In the genomic region with DNA sequence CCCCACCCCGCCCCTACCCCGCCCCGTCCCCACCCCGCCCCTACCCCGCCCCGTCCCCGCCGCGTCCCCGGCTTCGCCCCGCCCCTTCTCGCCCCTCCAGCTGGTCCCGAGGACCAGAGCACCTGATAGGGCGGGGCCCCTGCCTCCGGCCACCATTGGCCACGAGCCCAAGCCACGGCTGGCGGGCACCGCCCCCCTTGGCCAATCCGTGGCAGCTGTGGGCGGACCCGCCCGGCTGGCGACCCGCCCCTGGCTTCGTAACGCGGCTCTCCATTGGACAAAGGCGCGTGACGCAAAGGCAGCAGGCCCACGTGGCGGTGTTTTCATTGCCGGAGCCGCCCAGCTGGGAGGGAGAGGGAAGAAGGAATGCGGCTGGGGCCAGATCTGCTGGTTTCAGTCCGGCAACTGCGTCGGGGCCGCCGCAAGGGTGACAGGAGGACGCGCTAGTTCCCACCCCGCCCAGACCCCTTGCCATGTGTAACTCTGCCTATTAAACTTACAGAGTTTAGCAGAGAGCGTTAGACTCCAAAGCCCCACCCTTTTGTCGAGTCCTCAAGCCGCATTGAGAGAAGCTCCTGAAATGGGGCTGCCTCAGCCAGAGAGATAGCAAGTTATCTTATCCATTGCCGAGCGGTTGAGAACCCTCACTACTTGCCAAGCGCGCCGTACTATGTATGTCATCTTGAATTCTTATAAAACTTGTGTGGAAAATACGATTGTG, we compare ENCODE assay signal across 1 cellular context.
TF ChIP-seq lines count a peak whose summit lies in the region.

No MANE protein-coding gene starts in this region.

TF ChIP-seq in HEK293, 187 proteins besides CTCF, POLR2A, EP300 and RAD21 (continued from another document and continues in another):
- no peak for TF ChIP-seq ZNF354C (tag by site-specific recombination; IDR thresholded peaks at IDR 0.05; ENCODE audit: borderline replicate concordance, low read depth)
- TF ChIP-seq KLF16 (tag by site-specific recombination; IDR thresholded peaks at IDR 0.05): peak; percentile 78
- peak; percentile 45 for TF ChIP-seq GLIS2 (tag by site-specific recombination; IDR thresholded peaks at IDR 0.05)
- TF ChIP-seq GLI2 (tag by site-specific recombination; IDR thresholded peaks at IDR 0.05; ENCODE audit: borderline replicate concordance, low read depth): no peak
- TF ChIP-seq ZBTB20 (tag by site-specific recombination; IDR thresholded peaks at IDR 0.05): peak; percentile 79
- TF ChIP-seq, protein P1, sequence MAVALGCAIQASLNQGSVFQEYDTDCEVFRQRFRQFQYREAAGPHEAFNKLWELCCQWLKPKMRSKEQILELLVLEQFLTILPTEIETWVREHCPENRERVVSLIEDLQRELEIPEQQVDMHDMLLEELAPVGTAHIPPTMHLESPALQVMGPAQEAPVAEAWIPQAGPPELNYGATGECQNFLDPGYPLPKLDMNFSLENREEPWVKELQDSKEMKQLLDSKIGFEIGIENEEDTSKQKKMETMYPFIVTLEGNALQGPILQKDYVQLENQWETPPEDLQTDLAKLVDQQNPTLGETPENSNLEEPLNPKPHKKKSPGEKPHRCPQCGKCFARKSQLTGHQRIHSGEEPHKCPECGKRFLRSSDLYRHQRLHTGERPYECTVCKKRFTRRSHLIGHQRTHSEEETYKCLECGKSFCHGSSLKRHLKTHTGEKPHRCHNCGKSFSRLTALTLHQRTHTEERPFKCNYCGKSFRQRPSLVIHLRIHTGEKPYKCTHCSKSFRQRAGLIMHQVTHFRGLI (tag by site-specific recombination; IDR thresholded peaks at IDR 0.05): no peak; the same call in 1 of the 2 replicates
- TF ChIP-seq ZNF16 (tag by site-specific recombination; IDR thresholded peaks at IDR 0.05; ENCODE audit: low read depth): no peak
- TF ChIP-seq, protein P2, sequence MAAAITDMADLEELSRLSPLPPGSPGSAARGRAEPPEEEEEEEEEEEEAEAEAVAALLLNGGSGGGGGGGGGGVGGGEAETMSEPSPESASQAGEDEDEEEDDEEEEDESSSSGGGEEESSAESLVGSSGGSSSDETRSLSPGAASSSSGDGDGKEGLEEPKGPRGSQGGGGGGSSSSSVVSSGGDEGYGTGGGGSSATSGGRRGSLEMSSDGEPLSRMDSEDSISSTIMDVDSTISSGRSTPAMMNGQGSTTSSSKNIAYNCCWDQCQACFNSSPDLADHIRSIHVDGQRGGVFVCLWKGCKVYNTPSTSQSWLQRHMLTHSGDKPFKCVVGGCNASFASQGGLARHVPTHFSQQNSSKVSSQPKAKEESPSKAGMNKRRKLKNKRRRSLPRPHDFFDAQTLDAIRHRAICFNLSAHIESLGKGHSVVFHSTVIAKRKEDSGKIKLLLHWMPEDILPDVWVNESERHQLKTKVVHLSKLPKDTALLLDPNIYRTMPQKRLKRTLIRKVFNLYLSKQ (tag by site-specific recombination; IDR thresholded peaks at IDR 0.05; ENCODE audit: borderline replicate concordance): no peak
- TF ChIP-seq ZNF341 (tag by site-specific recombination; IDR thresholded peaks at IDR 0.05; ENCODE audit: low read depth): no peak; the same call in 1 of the 2 replicates
- no peak for TF ChIP-seq ZNF169 (tag by site-specific recombination; IDR thresholded peaks at IDR 0.05)
- peak; percentile 100 for TF ChIP-seq KLF10 (tag by site-specific recombination; IDR thresholded peaks at IDR 0.05)
- TF ChIP-seq ZNF223 (tag by site-specific recombination; IDR thresholded peaks at IDR 0.05): no peak
- TF ChIP-seq ZBTB21 (tag by site-specific recombination; IDR thresholded peaks at IDR 0.05): peak; percentile 86
- TF ChIP-seq ZBTB17 (tag by site-specific recombination; IDR thresholded peaks at IDR 0.05): peak; percentile 70
- no peak for TF ChIP-seq FEZF1 (tag by site-specific recombination; IDR thresholded peaks at IDR 0.05)
- TF ChIP-seq, protein P3, sequence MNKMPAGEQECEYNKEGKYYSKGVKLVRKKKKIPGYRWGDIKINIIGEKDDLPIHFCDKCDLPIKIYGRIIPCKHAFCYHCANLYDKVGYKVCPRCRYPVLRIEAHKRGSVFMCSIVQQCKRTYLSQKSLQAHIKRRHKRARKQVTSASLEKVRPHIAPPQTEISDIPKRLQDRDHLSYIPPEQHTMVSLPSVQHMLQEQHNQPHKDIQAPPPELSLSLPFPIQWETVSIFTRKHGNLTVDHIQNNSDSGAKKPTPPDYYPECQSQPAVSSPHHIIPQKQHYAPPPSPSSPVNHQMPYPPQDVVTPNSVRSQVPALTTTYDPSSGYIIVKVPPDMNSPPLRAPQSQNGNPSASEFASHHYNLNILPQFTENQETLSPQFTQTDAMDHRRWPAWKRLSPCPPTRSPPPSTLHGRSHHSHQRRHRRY (tag by site-specific recombination; IDR thresholded peaks at IDR 0.05): no peak
- TF ChIP-seq, protein P4, sequence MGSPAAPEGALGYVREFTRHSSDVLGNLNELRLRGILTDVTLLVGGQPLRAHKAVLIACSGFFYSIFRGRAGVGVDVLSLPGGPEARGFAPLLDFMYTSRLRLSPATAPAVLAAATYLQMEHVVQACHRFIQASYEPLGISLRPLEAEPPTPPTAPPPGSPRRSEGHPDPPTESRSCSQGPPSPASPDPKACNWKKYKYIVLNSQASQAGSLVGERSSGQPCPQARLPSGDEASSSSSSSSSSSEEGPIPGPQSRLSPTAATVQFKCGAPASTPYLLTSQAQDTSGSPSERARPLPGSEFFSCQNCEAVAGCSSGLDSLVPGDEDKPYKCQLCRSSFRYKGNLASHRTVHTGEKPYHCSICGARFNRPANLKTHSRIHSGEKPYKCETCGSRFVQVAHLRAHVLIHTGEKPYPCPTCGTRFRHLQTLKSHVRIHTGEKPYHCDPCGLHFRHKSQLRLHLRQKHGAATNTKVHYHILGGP (tag by site-specific recombination; IDR thresholded peaks at IDR 0.05): no peak
- TF ChIP-seq, protein P5, sequence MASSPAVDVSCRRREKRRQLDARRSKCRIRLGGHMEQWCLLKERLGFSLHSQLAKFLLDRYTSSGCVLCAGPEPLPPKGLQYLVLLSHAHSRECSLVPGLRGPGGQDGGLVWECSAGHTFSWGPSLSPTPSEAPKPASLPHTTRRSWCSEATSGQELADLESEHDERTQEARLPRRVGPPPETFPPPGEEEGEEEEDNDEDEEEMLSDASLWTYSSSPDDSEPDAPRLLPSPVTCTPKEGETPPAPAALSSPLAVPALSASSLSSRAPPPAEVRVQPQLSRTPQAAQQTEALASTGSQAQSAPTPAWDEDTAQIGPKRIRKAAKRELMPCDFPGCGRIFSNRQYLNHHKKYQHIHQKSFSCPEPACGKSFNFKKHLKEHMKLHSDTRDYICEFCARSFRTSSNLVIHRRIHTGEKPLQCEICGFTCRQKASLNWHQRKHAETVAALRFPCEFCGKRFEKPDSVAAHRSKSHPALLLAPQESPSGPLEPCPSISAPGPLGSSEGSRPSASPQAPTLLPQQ (tag by site-specific recombination; IDR thresholded peaks at IDR 0.05): peak; percentile 35; the same call in 1 of the 2 replicates
- TF ChIP-seq KLF9 (tag by site-specific recombination; IDR thresholded peaks at IDR 0.05; ENCODE audit: low read depth): peak; percentile 87
- TF ChIP-seq, protein P6, sequence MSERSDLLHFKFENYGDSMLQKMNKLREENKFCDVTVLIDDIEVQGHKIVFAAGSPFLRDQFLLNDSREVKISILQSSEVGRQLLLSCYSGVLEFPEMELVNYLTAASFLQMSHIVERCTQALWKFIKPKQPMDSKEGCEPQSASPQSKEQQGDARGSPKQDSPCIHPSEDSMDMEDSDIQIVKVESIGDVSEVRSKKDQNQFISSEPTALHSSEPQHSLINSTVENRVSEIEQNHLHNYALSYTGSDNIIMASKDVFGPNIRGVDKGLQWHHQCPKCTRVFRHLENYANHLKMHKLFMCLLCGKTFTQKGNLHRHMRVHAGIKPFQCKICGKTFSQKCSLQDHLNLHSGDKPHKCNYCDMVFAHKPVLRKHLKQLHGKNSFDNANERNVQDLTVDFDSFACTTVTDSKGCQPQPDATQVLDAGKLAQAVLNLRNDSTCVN (tag by site-specific recombination; optimal IDR thresholded peaks at IDR 0.05): peak; percentile 40
- TF ChIP-seq, protein P7, sequence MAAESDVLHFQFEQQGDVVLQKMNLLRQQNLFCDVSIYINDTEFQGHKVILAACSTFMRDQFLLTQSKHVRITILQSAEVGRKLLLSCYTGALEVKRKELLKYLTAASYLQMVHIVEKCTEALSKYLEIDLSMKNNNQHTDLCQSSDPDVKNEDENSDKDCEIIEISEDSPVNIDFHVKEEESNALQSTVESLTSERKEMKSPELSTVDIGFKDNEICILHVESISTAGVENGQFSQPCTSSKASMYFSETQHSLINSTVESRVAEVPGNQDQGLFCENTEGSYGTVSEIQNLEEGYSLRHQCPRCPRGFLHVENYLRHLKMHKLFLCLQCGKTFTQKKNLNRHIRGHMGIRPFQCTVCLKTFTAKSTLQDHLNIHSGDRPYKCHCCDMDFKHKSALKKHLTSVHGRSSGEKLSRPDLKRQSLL (tag by site-specific recombination; IDR thresholded peaks at IDR 0.05): no peak
- TF ChIP-seq, protein P8, sequence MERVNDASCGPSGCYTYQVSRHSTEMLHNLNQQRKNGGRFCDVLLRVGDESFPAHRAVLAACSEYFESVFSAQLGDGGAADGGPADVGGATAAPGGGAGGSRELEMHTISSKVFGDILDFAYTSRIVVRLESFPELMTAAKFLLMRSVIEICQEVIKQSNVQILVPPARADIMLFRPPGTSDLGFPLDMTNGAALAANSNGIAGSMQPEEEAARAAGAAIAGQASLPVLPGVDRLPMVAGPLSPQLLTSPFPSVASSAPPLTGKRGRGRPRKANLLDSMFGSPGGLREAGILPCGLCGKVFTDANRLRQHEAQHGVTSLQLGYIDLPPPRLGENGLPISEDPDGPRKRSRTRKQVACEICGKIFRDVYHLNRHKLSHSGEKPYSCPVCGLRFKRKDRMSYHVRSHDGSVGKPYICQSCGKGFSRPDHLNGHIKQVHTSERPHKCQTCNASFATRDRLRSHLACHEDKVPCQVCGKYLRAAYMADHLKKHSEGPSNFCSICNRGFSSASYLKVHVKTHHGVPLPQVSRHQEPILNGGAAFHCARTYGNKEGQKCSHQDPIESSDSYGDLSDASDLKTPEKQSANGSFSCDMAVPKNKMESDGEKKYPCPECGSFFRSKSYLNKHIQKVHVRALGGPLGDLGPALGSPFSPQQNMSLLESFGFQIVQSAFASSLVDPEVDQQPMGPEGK (tag by site-specific recombination; IDR thresholded peaks at IDR 0.05): peak; percentile 28; the same call in 1 of the 2 replicates
- TF ChIP-seq ZNF112 (tag by site-specific recombination; IDR thresholded peaks at IDR 0.05): no peak
- no peak for TF ChIP-seq ZNF626 (tag by site-specific recombination; IDR thresholded peaks at IDR 0.05)
- peak; percentile 92 for TF ChIP-seq ZNF629 (tag by site-specific recombination; IDR thresholded peaks at IDR 0.05)
- TF ChIP-seq ZNF555 (tag by site-specific recombination; conservative IDR thresholded peaks at IDR 0.05): no peak
- no peak for TF ChIP-seq ZNF10 (tag by site-specific recombination; IDR thresholded peaks at IDR 0.05)
- TF ChIP-seq, protein P9, sequence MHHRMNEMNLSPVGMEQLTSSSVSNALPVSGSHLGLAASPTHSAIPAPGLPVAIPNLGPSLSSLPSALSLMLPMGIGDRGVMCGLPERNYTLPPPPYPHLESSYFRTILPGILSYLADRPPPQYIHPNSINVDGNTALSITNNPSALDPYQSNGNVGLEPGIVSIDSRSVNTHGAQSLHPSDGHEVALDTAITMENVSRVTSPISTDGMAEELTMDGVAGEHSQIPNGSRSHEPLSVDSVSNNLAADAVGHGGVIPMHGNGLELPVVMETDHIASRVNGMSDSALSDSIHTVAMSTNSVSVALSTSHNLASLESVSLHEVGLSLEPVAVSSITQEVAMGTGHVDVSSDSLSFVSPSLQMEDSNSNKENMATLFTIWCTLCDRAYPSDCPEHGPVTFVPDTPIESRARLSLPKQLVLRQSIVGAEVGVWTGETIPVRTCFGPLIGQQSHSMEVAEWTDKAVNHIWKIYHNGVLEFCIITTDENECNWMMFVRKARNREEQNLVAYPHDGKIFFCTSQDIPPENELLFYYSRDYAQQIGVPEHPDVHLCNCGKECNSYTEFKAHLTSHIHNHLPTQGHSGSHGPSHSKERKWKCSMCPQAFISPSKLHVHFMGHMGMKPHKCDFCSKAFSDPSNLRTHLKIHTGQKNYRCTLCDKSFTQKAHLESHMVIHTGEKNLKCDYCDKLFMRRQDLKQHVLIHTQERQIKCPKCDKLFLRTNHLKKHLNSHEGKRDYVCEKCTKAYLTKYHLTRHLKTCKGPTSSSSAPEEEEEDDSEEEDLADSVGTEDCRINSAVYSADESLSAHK (tag by site-specific recombination; IDR thresholded peaks at IDR 0.05): no peak
- TF ChIP-seq ZNF266 (tag by site-specific recombination; IDR thresholded peaks at IDR 0.05; ENCODE audit: low read depth): no peak
- TF ChIP-seq ZNF660 (tag by site-specific recombination; IDR thresholded peaks at IDR 0.05): peak; percentile 77
- TF ChIP-seq ZNF548 (tag by site-specific recombination; IDR thresholded peaks at IDR 0.05): no peak
- TF ChIP-seq, protein P10, sequence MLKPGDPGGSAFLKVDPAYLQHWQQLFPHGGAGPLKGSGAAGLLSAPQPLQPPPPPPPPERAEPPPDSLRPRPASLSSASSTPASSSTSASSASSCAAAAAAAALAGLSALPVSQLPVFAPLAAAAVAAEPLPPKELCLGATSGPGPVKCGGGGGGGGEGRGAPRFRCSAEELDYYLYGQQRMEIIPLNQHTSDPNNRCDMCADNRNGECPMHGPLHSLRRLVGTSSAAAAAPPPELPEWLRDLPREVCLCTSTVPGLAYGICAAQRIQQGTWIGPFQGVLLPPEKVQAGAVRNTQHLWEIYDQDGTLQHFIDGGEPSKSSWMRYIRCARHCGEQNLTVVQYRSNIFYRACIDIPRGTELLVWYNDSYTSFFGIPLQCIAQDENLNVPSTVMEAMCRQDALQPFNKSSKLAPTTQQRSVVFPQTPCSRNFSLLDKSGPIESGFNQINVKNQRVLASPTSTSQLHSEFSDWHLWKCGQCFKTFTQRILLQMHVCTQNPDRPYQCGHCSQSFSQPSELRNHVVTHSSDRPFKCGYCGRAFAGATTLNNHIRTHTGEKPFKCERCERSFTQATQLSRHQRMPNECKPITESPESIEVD (tag by site-specific recombination; IDR thresholded peaks at IDR 0.05): no peak
- peak; percentile 87 for TF ChIP-seq KLF1 (tag by site-specific recombination; IDR thresholded peaks at IDR 0.05)
- no peak for TF ChIP-seq ZNF777 (tag by site-specific recombination; IDR thresholded peaks at IDR 0.05; ENCODE audit: borderline replicate concordance)
- no peak for TF ChIP-seq ZBTB48 (tag by site-specific recombination; IDR thresholded peaks at IDR 0.05)
